ENCODE assay signal across 27 cellular contexts in the genomic region with DNA sequence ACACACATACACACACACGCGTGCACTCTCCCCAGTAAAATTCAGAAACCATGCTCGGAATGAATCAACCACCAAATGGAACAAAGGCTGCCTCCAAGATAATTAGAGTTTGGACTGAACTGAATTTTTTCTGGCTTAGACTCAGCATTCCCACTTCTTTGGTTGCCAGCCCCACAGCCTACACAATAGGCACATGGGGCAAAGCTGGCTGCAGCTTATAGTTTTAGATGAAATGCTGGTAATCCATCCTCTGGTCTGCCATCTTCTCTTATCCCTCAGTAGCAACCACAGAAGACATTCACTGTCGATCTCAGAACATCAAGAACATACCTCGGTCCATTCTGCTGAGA. TPM values are rescaled to one million over a fixed set of nuclear protein-coding genes. Genes with fewer than 3 reads are reported as not detected.
"Had no signal": no experiment of that assay in that cellular context is flagged by ENCODE, and none has a peak within 500 bp of the region (broad histone marks: within the 10 kb centered on the region; RNA-seq: fewer than 3 reads in every experiment).

No MANE protein-coding gene starts in this region.

- H3K4me3 Mint-ChIP-seq: mesothelial cell of epicardium; naive thymus-derived CD4-positive, alpha-beta T cell; nephron; neural progenitor cell; stimulated activated naive CD8-positive, alpha-beta T cell treated with anti-CD3 and anti-CD28 coated beads, Interleukin-15, amount 100 ng/mL, for 72 hours had no signal

- H3K4me1 Mint-ChIP-seq: naive thymus-derived CD4-positive, alpha-beta T cell; stimulated activated naive CD8-positive, alpha-beta T cell treated with anti-CD3 and anti-CD28 coated beads, Interleukin-15, amount 100 ng/mL, for 72 hours had no signal

- H3K27ac ChIP-seq: esophagus muscularis mucosa, foreskin keratinocyte, gastroesophageal sphincter, hepatocyte, left lung, neural progenitor cell, parathyroid adenoma, right atrium auricular region, suprapubic skin, thyroid gland, vagina had no signal

- H3K27me3 Mint-ChIP-seq: naive thymus-derived CD4-positive, alpha-beta T cell; stimulated activated naive CD8-positive, alpha-beta T cell treated with anti-CD3 and anti-CD28 coated beads, Interleukin-15, amount 100 ng/mL, for 72 hours had no signal

- H3K9me3 Mint-ChIP-seq: mesothelial cell of epicardium, nephron, neural progenitor cell had no signal

- H3K27ac Mint-ChIP-seq: mesothelial cell of epicardium; naive thymus-derived CD4-positive, alpha-beta T cell; nephron; neural progenitor cell; progenitor cell of endocrine pancreas; stimulated activated naive CD8-positive, alpha-beta T cell treated with anti-CD3 and anti-CD28 coated beads, Interleukin-15, amount 100 ng/mL, for 72 hours had no signal

- DNase-seq: dermis blood vessel endothelial cell; effector memory CD4-positive, alpha-beta T cell; foreskin keratinocyte; heart left ventricle; left cardiac atrium; left lung; mesenchymal stem cell; naive thymus-derived CD4-positive, alpha-beta T cell; stimulated activated CD4-positive, alpha-beta T cell treated with anti-CD3 and anti-CD28 coated beads, Interleukin-12 subunit alpha, Interleukin-12 subunit beta, amount 100 ng/mL, for 4 hours; stimulated activated CD4-positive, alpha-beta T cell treated with anti-CD3 and anti-CD28 coated beads, Interleukin-1b, Interleukin-23, amount 100 ng/mL, for 48 hours; stimulated activated CD4-positive, alpha-beta T cell treated with anti-CD3 and anti-CD28 coated beads, Interleukin-4, amount 100 ng/mL, for 1 hour; stimulated activated CD8-positive, alpha-beta memory T cell treated with anti-CD3 and anti-CD28 coated beads, Interleukin-4, amount 100 ng/mL, for 48 hours; stimulated activated naive CD4-positive, alpha-beta T cell; stimulated activated naive CD8-positive, alpha-beta T cell treated with anti-CD3 and anti-CD28 coated beads, Interleukin-15, amount 100 ng/mL, for 72 hours; thyroid gland; trophoblast cell had no signal

- H3K36me3 Mint-ChIP-seq: mesothelial cell of epicardium; naive thymus-derived CD4-positive, alpha-beta T cell; neural progenitor cell had no signal

RNA-seq across cellular contexts. Expression of gene PDE1C, which starts 44.2 kb away (rescaled TPM):
- polyA plus RNA-seq: naive thymus-derived CD4-positive, alpha-beta T cell had no signal
